In the genomic region with DNA sequence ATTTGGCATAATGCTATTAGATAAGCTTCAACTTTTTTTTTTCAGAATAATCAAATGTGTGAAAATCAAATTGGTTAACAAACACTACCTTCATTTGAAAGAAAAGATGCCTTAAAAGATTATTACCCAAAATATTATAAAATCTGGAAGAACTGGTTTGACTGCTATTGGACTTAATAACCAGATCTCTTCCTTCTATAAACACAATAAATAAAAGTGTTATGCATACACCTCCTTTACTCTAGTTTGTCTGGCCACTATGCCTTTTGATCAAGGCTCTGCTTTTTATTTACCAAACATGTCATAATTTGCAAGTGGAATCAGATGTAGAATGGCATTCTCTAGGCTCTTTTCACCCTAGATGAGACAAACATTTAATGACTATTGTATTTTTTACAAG, we compare ENCODE assay signal across 21 cellular contexts.
DNase-seq lines count a peak whose midpoint lies in the region; FAIRE-seq and TF ChIP-seq lines count a peak whose summit lies in the region.
"Had no signal": no experiment of that assay in that cellular context is flagged by ENCODE, and none has a peak within 500 bp of the region (broad histone marks: within the 10 kb centered on the region; RNA-seq: fewer than 3 reads in every experiment).

No MANE protein-coding gene starts in this region.

- no peak overlapping the region for H3K4me3 Mint-ChIP-seq in MCF 10A (ENCODE audit: unreplicated experiment)
- H3K4me3 Mint-ChIP-seq: T-helper 1 cell treated with Interleukin-12 subunit alpha and Interleukin-12 subunit beta and Interleukin-4 antibody, amounts not matched to agents 30 μg/mL and 1 μg/mL, for 36 hours had no signal

- in situ Hi-C loops in mammary epithelial cell (cut with MboI; ENCODE audit: low sequenced_read_pairs in 2 of 2), result no loop called here

- H3K27ac ChIP-seq in mammary epithelial cell (ENCODE audit: insufficient read depth, low read depth, low read length) (no peak overlapping the region), thyroid gland (no peak overlapping the region)
- H3K27ac ChIP-seq: HL-60, SJCRH30 had no signal

- peak; percentile 22 for FAIRE-seq in RCC 7860 (lab: Jason Lieb, UNC)
- no peak for FAIRE-seq in GM12891 (lab: Jason Lieb, UNC)
- FAIRE-seq: D721Med, G401.6 had no signal

- peak overlapping the region; percentile 25 for H3K27ac Mint-ChIP-seq in MCF 10A (ENCODE audit: low read depth, unreplicated experiment)
- H3K27ac Mint-ChIP-seq: T-helper 1 cell treated with Interleukin-12 subunit alpha and Interleukin-12 subunit beta and Interleukin-4 antibody, amounts not matched to agents 30 μg/mL and 1 μg/mL, for 36 hours had no signal

- no peak for DNase-seq in MCF 10A (ENCODE audit: unreplicated experiment)
- no peak for DNase-seq in mammary epithelial cell
- DNase-seq in RCC 7860 (ENCODE audit: low spot score), result no peak
- peak; percentile 29 for DNase-seq in epithelial cell of esophagus (ENCODE audit: low read depth)
- DNase-seq in GM12891 (ENCODE audit: insufficient read length, low spot score), result no peak
- no peak for DNase-seq in thyroid gland
- DNase-seq in HUDEP-2 (lab: John Stamatoyannopoulos, UW; ENCODE audit: unreplicated experiment in 76 of 76), result no peak
- DNase-seq: BE2C; GOT3; HCEC 1CT; NCI-H187; NCI-H2107; NCI-H2227 treated with DMSO at 0.1 percent for 48 hours; NCI-H510A; NCI-H774; NK-92 treated with Interleukin-12 subunit alpha and Interleukin-12 subunit beta, amount 100 ng/mL, for 24 hours; SJCRH30 had no signal

- no peak overlapping the region for H3K9ac ChIP-seq in mammary epithelial cell (ENCODE audit: insufficient read depth, low read length)

- H4K20me1 ChIP-seq in mammary epithelial cell (ENCODE audit: insufficient read depth, low read length), result no peaks in the 10 kb centered on the region

- no peak overlapping the region for H3K4me3 ChIP-seq in mammary epithelial cell (replicated peaks in 1 of 3; ENCODE audit: insufficient read depth in 1 of 3, low read depth in 2 of 3, low read length in 3 of 3)
- H3K4me3 ChIP-seq in epithelial cell of esophagus (ENCODE audit: low read length), result no peak overlapping the region
- no peak overlapping the region for H3K4me3 ChIP-seq in thyroid gland (replicated peaks in 1 of 3)
- H3K4me3 ChIP-seq: SJCRH30 had no signal

- no peaks in the 10 kb centered on the region for H3K79me2 ChIP-seq in mammary epithelial cell (ENCODE audit: insufficient read depth, low read length)

- H3K36me3 ChIP-seq in mammary epithelial cell (ENCODE audit: insufficient read depth, low read length), result no peaks in the 10 kb centered on the region
- H3K36me3 ChIP-seq in thyroid gland, result no peaks in the 10 kb centered on the region
- H3K36me3 ChIP-seq: BE2C, SJCRH30 had no signal

- H3K27me3 Mint-ChIP-seq in MCF 10A (ENCODE audit: insufficient read depth, unreplicated experiment), result no peaks in the 10 kb centered on the region

- POLR2A ChIA-PET in MCF 10A (lab: Yijun Ruan, JAX), result interaction anchor here (0.6 kb wide), 1 partner anchor 181 kb away, joined by 3 read pairs; no protein-coding TSS in a partner anchor

- no peak for TF ChIP-seq POLR2A in GM12891 (IDR thresholded peaks at IDR 0.05; ENCODE audit: low read depth, low read length)
- TF ChIP-seq POLR2A in thyroid gland (IDR thresholded peaks at IDR 0.05), result no peak

- no peaks in the 10 kb centered on the region for H3K36me3 Mint-ChIP-seq in MCF 10A (ENCODE audit: insufficient read depth, unreplicated experiment)

- no TSS peak for BruUV-seq in MCF 10A (replicated peaks; lab: Mats Ljungman, UMichigan)
- BruUV-seq in mammary epithelial cell (replicated peaks; lab: Mats Ljungman, UMichigan), result no TSS peak

- H3K4me2 ChIP-seq in mammary epithelial cell (ENCODE audit: insufficient read depth, low read depth, low read length), result no peak overlapping the region

- dilution Hi-C loops in mammary epithelial cell (cut with HindIII; ENCODE audit: low sequenced_read_pairs), result no loop called here

- peaks cover 5% of the 10 kb centered on the region for H3K4me1 ChIP-seq in mammary epithelial cell (ENCODE audit: insufficient read depth, low read length)
- H3K4me1 ChIP-seq in thyroid gland, result no peaks in the 10 kb centered on the region
- H3K4me1 ChIP-seq: BE2C, SJCRH30 had no signal

- H3K9me3 ChIP-seq in mammary epithelial cell (replicated peaks; ENCODE audit: insufficient read depth, low read length) (no peaks in the 10 kb centered on the region), thyroid gland (no peaks in the 10 kb centered on the region)
- H3K9me3 ChIP-seq: BE2C, SJCRH30 had no signal

- no peaks in the 10 kb centered on the region for H3K9me3 Mint-ChIP-seq in MCF 10A (ENCODE audit: unreplicated experiment)
- H3K9me3 Mint-ChIP-seq: T-helper 1 cell treated with Interleukin-12 subunit alpha and Interleukin-12 subunit beta and Interleukin-4 antibody, amounts not matched to agents 30 μg/mL and 1 μg/mL, for 36 hours had no signal

- no peak overlapping the region for H2AFZ ChIP-seq in mammary epithelial cell (ENCODE audit: low read depth, low read length)

- TF ChIP-seq CTCF in MCF 10A (IDR thresholded peaks at IDR 0.05; ENCODE audit: unreplicated experiment) (no peak), mammary epithelial cell (conservative IDR thresholded peaks at IDR 0.05 in 1 of 2, IDR thresholded peaks at IDR 0.05 in 1 of 2; ENCODE audit: extremely low read depth in 1 of 2, insufficient read depth in 1 of 2, low read depth in 1 of 2, low read length in 2 of 2) (no peak), epithelial cell of esophagus (IDR thresholded peaks at IDR 0.05; ENCODE audit: insufficient read depth, low read depth, low read length, missing control alignments) (no peak), thyroid gland (IDR thresholded peaks at IDR 0.05) (no peak)

- peaks cover 6% of the 10 kb centered on the region for H3K4me1 Mint-ChIP-seq in MCF 10A (ENCODE audit: insufficient read depth, unreplicated experiment)

- intact Hi-C loops in MCF 10A (cut with micrococcal nuclease), result no loop called here
- intact Hi-C loops in mammary epithelial cell (cut with micrococcal nuclease), result no loop called here
- intact Hi-C loops in thyroid gland (cut with DNase I), result no loop called here

- H3K27me3 ChIP-seq in mammary epithelial cell (ENCODE audit: insufficient read depth, low read length), result no peaks in the 10 kb centered on the region
- no peaks in the 10 kb centered on the region for H3K27me3 ChIP-seq in thyroid gland
- H3K27me3 ChIP-seq: BE2C, SJCRH30 had no signal

- CTCF ChIA-PET in MCF 10A (lab: Yijun Ruan, JAX), result no interaction called here
- CTCF ChIA-PET in mammary epithelial cell (lab: Charles Lee; ENCODE audit: low non-redundant PET), result no interaction called here

TF ChIP-seq in GM12891, 5 proteins besides CTCF, POLR2A, EP300 and RAD21:
- TF ChIP-seq SPI1 (IDR thresholded peaks at IDR 0.05; ENCODE audit: low read depth, low read length) (no peak), POLR2AphosphoS5 (IDR thresholded peaks at IDR 0.05; ENCODE audit: low read depth, low read length) (no peak), POU2F2 (IDR thresholded peaks at IDR 0.05; ENCODE audit: low read depth, low read length) (no peak), TAF1 (IDR thresholded peaks at IDR 0.05; ENCODE audit: low read depth, low read length) (no peak), PAX5 (IDR thresholded peaks at IDR 0.05; ENCODE audit: insufficient read depth, low read length, severe bottlenecking) (no peak)
